ENCODE assay signal across 8 cellular contexts in genomic region chr17:3695129-3695722, GRCh38. TPM values are rescaled to one million over a fixed set of nuclear protein-coding genes. Genes with fewer than 3 reads are reported as not detected.
A peak's percentile ranks its signal among the peaks of the same experiment; 100 is the strongest.
DNase-seq lines count a peak whose midpoint lies in the region; ATAC-seq and TF ChIP-seq lines count a peak whose summit lies in the region.

No MANE protein-coding gene starts in this region.

- H3K27me3 ChIP-seq in upper lobe of left lung = peaks cover 0 to 20% (median 7%) of the 10 kb centered on the region in 4 donors

- H3K36me3 Mint-ChIP-seq in activated naive CD8-positive, alpha-beta T cell treated with anti-CD3 and anti-CD28 coated beads for 36 hours = no peaks in the 10 kb centered on the region

- peak overlapping the region; percentile 85 for H3K4me3 Mint-ChIP-seq in activated naive CD8-positive, alpha-beta T cell treated with anti-CD3 and anti-CD28 coated beads for 36 hours

- TF ChIP-seq POLR2A in upper lobe of left lung (IDR thresholded peaks at IDR 0.05) = no peak

- H3K4me3 ChIP-seq in upper lobe of left lung = peak overlapping the region in 3 of 4 donors; percentile 42 to 59 (median 54)

- CTCF ChIA-PET in HEK293T (lab: Yijun Ruan, JAX) = no interaction called here

- H3K27ac ChIP-seq in upper lobe of left lung = peak overlapping the region in 1 of 4 donors; percentile 35

- no peaks in the 10 kb centered on the region for H3K27me3 Mint-ChIP-seq in activated naive CD8-positive, alpha-beta T cell treated with anti-CD3 and anti-CD28 coated beads for 36 hours

- peak; percentile 29 for DNase-seq in stimulated activated CD4-positive, alpha-beta T cell treated with anti-CD3 and anti-CD28 coated beads, Interleukin-15, amount 100 ng/mL, for 24 hours
- no peak for DNase-seq in stimulated activated CD4-positive, alpha-beta T cell treated with anti-CD3 and anti-CD28 coated beads, Interleukin-1b, Interleukin-23, amount 100 ng/mL, for 48 hours
- DNase-seq in activated naive CD8-positive, alpha-beta T cell treated with anti-CD3 and anti-CD28 coated beads for 36 hours = no peak
- DNase-seq in left colon = no peak
- peak in 1 of 2 donors; percentile 63 for DNase-seq in upper lobe of left lung
- no peak for DNase-seq in NCI-H1694 (lab: John Stamatoyannopoulos, UW)
- DNase-seq in SIG-M5 (lab: John Stamatoyannopoulos, UW) = no peak
- DNase-seq in HEK293T (ENCODE audit: extremely low spot score) = no peak

- intact Hi-C loops in left colon (cut with DNase I, micrococcal nuclease) = no loop called here

- WGBS in upper lobe of left lung, 2 donors = 0 to 23% methylated on average over 1 to 15 of the region's 17 CpGs

- peaks cover 16% of the 10 kb centered on the region for H3K4me1 Mint-ChIP-seq in activated naive CD8-positive, alpha-beta T cell treated with anti-CD3 and anti-CD28 coated beads for 36 hours

- H3K9me3 ChIP-seq in upper lobe of left lung = peaks cover 0 to 10% (median 5%) of the 10 kb centered on the region in 4 donors

- peaks cover 2% of the 10 kb centered on the region for H3K9me3 Mint-ChIP-seq in activated naive CD8-positive, alpha-beta T cell treated with anti-CD3 and anti-CD28 coated beads for 36 hours

- peak overlapping the region; percentile 77 for H3K27ac Mint-ChIP-seq in activated naive CD8-positive, alpha-beta T cell treated with anti-CD3 and anti-CD28 coated beads for 36 hours

- ATAC-seq in left colon (peak; percentile 26), upper lobe of left lung (ENCODE audit: low FRiP score in 2 of 2) (peak in 1 of 2 donors; percentile 16)

- peaks cover 15 to 22% (median 18%) of the 10 kb centered on the region in 4 donors for H3K4me1 ChIP-seq in upper lobe of left lung

- TF ChIP-seq EP300 in upper lobe of left lung (IDR thresholded peaks at IDR 0.05) = no peak

- no peak for TF ChIP-seq CTCF in upper lobe of left lung (IDR thresholded peaks at IDR 0.05)

- POLR2A ChIA-PET in HEK293T (lab: Yijun Ruan, JAX) = no interaction called here

- no peaks in the 10 kb centered on the region for H3K36me3 ChIP-seq in upper lobe of left lung

TF ChIP-seq in HEK293T, 16 proteins besides CTCF, POLR2A, EP300 and RAD21:
- TF ChIP-seq LEF1 (IDR thresholded peaks at IDR 0.05; ENCODE audit: borderline replicate concordance) (no peak), ELF4 (IDR thresholded peaks at IDR 0.05) (no peak), FOXM1 (IDR thresholded peaks at IDR 0.05; ENCODE audit: borderline replicate concordance) (no peak), TARDBP (IDR thresholded peaks at IDR 0.05) (no peak), FOXA1 (IDR thresholded peaks at IDR 0.05) (no peak), FOXK2 (IDR thresholded peaks at IDR 0.05) (no peak), NFRKB (IDR thresholded peaks at IDR 0.05) (no peak), L3MBTL2 (conservative IDR thresholded peaks at IDR 0.05) (no peak), ARNT (IDR thresholded peaks at IDR 0.05) (no peak), BHLHE40 (IDR thresholded peaks at IDR 0.05; ENCODE audit: borderline replicate concordance) (no peak), ZNF384 (IDR thresholded peaks at IDR 0.05) (no peak), HDGF (IDR thresholded peaks at IDR 0.05; ENCODE audit: borderline replicate concordance) (no peak)

RNA-seq across cellular contexts. Expression of gene P2RX5, which starts 0.7 kb away (rescaled TPM):
- total RNA-seq in activated naive CD8-positive, alpha-beta T cell treated with anti-CD3 and anti-CD28 coated beads for 36 hours = 10 to 100 TPM; 32.0 to 38.7 TPM
- total RNA-seq in left colon (1 to 10 TPM; 1.6 to 2.6 TPM), upper lobe of left lung (10 to 100 TPM in 1 of 6 donors, 1 to 10 TPM in 3, under 1 TPM in 1, not detected in 1; 0.46 to 15.7 (median 2.5) TPM)

RNA-seq across cellular contexts. Expression of gene EMC6, which starts 26.6 kb away (rescaled TPM):
- 10 to 100 TPM; 83.6 to 85.8 TPM for total RNA-seq in activated naive CD8-positive, alpha-beta T cell treated with anti-CD3 and anti-CD28 coated beads for 36 hours
- 10 to 100 TPM; 29.7 to 36.0 TPM for total RNA-seq in left colon
- total RNA-seq in upper lobe of left lung = 10 to 100 TPM in 4 of 6 donors, 1 to 10 TPM in 1, not detected in 1; 9.8 to 38.7 (median 36.5) TPM

RNA-seq across cellular contexts. Expression of gene TAX1BP3, which starts 26.8 kb away (rescaled TPM):
- total RNA-seq in activated naive CD8-positive, alpha-beta T cell treated with anti-CD3 and anti-CD28 coated beads for 36 hours = 10 to 100 TPM; 12.3 to 13.6 TPM
- total RNA-seq in left colon (100 to 1,000 TPM; 231 to 293 TPM), upper lobe of left lung (100 to 1,000 TPM in 4 of 6 donors, 10 to 100 TPM in 2; 49.2 to 200 (median 126) TPM)

RNA-seq across cellular contexts. Expression of gene HASPIN, which starts 28.5 kb away (rescaled TPM):
- 10 to 100 TPM; 23.8 to 24.6 TPM for total RNA-seq in activated naive CD8-positive, alpha-beta T cell treated with anti-CD3 and anti-CD28 coated beads for 36 hours
- 1 to 10 TPM; 1.1 to 2.6 TPM for total RNA-seq in left colon
- 1 to 10 TPM in 2 of 6 donors, under 1 TPM in 2, not detected in 2; 0.49 to 1.7 (median 0.81) TPM for total RNA-seq in upper lobe of left lung

RNA-seq across cellular contexts. Expression of gene CTNS, which starts 58.7 kb away (rescaled TPM):
- total RNA-seq in activated naive CD8-positive, alpha-beta T cell treated with anti-CD3 and anti-CD28 coated beads for 36 hours = 10 to 100 TPM; 10.6 to 11.0 TPM
- total RNA-seq in left colon (1 to 10 TPM; 7.7 to 8.0 TPM), upper lobe of left lung (10 to 100 TPM; 22.1 to 31.4 (median 25.3) TPM)
